In the genomic region with DNA sequence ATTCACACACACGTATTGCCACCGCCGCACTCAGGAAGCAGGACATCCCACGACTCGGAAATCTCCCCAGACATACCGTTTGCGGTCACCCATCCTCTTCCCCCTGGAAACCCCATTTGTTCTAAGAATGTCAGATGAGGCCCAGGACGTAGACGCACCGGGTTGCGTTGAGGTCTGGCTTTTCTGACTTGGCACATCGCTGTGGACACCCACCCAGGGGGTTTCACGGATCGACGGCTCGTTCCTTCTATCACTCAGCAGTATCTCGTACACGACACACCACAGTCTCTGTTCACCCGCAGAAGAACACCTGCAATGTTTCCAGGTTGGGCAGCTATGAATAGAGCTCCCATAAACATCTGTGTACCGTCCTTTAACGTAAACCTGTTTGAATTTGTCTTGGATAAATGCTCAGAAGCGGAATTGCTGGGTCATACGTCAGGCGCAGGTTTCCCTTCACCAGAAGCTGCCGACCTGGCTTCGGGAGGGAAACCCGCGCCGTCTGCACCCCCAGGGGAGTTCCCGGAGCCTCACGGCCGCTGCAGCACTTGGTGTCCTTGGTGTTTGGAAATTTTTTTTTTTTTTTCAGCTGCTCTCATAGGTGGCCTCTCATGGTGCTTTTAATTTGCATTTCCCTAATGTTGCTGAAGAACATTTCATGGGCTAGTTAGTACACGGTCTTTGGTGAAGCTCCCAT, we compare ENCODE assay signal across 1 cellular context.
TF ChIP-seq lines count a peak whose summit lies in the region.

No MANE protein-coding gene starts in this region.

TF ChIP-seq in HepG2, 621 proteins besides CTCF, POLR2A, EP300 and RAD21:
- TF ChIP-seq EZH2 (conservative IDR thresholded peaks at IDR 0.05; ENCODE audit: low read depth, low read length): peak; percentile 63; the same call in 1 of the 2 replicates
- TF ChIP-seq, protein P1, sequence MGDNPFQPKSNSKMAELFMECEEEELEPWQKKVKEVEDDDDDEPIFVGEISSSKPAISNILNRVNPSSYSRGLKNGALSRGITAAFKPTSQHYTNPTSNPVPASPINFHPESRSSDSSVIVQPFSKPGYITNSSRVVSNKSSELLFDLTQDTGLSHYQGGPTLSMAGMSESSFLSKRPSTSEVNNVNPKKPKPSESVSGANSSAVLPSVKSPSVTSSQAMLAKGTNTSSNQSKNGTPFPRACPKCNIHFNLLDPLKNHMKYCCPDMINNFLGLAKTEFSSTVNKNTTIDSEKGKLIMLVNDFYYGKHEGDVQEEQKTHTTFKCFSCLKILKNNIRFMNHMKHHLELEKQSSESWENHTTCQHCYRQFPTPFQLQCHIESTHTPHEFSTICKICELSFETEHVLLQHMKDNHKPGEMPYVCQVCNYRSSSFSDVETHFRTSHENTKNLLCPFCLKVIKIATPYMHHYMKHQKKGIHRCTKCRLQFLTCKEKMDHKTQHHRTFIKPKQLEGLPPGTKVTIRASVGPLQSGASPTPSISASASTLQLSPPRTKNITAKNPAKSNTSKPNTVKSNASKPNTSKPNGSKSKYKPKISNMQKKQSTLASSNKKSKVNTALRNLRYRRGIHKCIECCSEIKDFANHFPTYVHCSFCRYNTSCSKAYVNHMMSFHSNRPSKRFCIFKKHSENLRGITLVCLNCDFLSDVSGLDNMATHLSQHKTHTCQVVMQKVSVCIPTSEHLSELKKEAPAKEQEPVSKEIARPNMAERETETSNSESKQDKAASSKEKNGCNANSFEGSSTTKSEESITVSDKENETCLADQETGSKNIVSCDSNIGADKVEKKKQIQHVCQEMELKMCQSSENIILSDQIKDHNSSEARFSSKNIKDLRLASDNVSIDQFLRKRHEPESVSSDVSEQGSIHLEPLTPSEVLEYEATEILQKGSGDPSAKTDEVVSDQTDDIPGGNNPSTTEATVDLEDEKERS (CRISPR knock-in tag; IDR thresholded peaks at IDR 0.05): no peak
